15 cellular contexts compared by ENCODE assay signal in the genomic region with DNA sequence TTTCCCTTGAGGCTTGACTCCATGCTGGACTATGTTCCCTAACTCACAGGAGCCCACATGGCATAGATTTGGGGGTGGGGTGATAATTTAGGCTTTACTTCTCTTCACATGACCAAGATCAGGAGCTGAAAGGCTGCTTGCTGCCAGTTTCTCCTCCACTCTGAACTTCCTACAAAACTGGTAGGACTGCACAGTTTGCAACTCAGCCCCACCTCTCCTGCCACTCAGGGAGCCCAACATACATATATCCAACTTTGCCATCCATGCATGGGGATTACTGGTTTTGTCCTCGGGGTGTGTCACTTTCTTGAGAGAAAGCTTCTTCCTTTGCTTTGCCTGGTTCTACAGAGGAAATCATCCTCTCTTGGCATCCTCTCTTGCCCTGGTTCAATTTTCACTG.
"Had no signal": no experiment of that assay in that cellular context is flagged by ENCODE, and none has a peak within 500 bp of the region (broad histone marks: within the 10 kb centered on the region; RNA-seq: fewer than 3 reads in every experiment).

No MANE protein-coding gene starts in this region.

- H3K27me3 ChIP-seq: gastroesophageal sphincter, hepatocyte, thyroid gland, uterus had no signal

- H3K9me3 Mint-ChIP-seq: activated B cell treated with CpG ODN at 0.5 μM for 24 hours; activated CD4-positive, alpha-beta T cell treated with anti-CD3 and anti-CD28 coated beads, Interleukin-2, amount 10 ng/mL, durations not matched to agents 24 days and 14 days; mesothelial cell of epicardium had no signal

- H3K4me3 ChIP-seq: gastroesophageal sphincter, hepatocyte, thyroid gland, uterus had no signal

- H3K27ac ChIP-seq: gastroesophageal sphincter, hepatocyte, parathyroid adenoma, thyroid gland, uterus had no signal

- H3K4me2 ChIP-seq: hepatocyte had no signal

- H3K9me3 ChIP-seq: gastroesophageal sphincter, thyroid gland, uterus had no signal

- H3K4me3 Mint-ChIP-seq: activated B cell treated with CpG ODN at 0.5 μM for 24 hours; activated CD4-positive, alpha-beta T cell treated with anti-CD3 and anti-CD28 coated beads, Interleukin-2, amount 10 ng/mL, durations not matched to agents 24 days and 14 days; brain; mesothelial cell of epicardium had no signal

- H3K9ac ChIP-seq: parathyroid adenoma had no signal

- DNase-seq: activated B cell treated with CpG ODN at 0.5 μM for 24 hours; activated CD4-positive, alpha-beta T cell treated with anti-CD3 and anti-CD28 coated beads, Interleukin-2, amount 10 ng/mL, durations not matched to agents 24 days and 14 days; activated naive CD4-positive, alpha-beta T cell treated with anti-CD3 and anti-CD28 coated beads, Interleukin-2, amount 50 U/mL, for 16 hours; activated T-cell treated with anti-CD3 and anti-CD28 coated beads for 4 hours; amniotic stem cell; cerebellar nuclear complex; retina; stimulated activated CD4-positive, alpha-beta T cell treated with anti-CD3 and anti-CD28 coated beads, Interleukin-4, amount 100 ng/mL, for 4 hours; thyroid gland; uterus had no signal

- H3K27ac Mint-ChIP-seq: activated B cell treated with CpG ODN at 0.5 μM for 24 hours; activated CD4-positive, alpha-beta T cell treated with anti-CD3 and anti-CD28 coated beads, Interleukin-2, amount 10 ng/mL, durations not matched to agents 24 days and 14 days; brain; mesothelial cell of epicardium had no signal

- H3K27me3 Mint-ChIP-seq: activated B cell treated with CpG ODN at 0.5 μM for 24 hours; activated CD4-positive, alpha-beta T cell treated with anti-CD3 and anti-CD28 coated beads, Interleukin-2, amount 10 ng/mL, durations not matched to agents 24 days and 14 days; brain had no signal

- H3K4me1 Mint-ChIP-seq: mesothelial cell of epicardium had no signal

- H3K36me3 ChIP-seq: gastroesophageal sphincter, thyroid gland, uterus had no signal

- H3K4me1 ChIP-seq: parathyroid adenoma, thyroid gland, uterus had no signal

- ATAC-seq: gastroesophageal sphincter had no signal
